6 cellular contexts compared by ENCODE assay signal in genomic region chr1:144518439-144518838, GRCh38. TPM values are rescaled to one million over a fixed set of nuclear protein-coding genes. Genes with fewer than 3 reads are reported as not detected.
DNase-seq lines count a peak whose midpoint lies in the region; ATAC-seq and TF ChIP-seq lines count a peak whose summit lies in the region.
"Not testable (repeated sequence)": the region's sequence is repeated elsewhere in the genome, so short reads cannot be mapped to it uniquely, and the experiment has no call there.

No MANE protein-coding gene starts in this region.

- H2AFZ ChIP-seq in IMR-90 (replicated peaks; ENCODE audit: low read length, poor library complexity); neural progenitor cell (replicated peaks): not testable (repeated sequence)

- peak overlapping the region; percentile 40 for H2BK120ac ChIP-seq in IMR-90 (ENCODE audit: low read depth, low read length)
- not testable (repeated sequence) for H2BK120ac ChIP-seq in mesendoderm (ENCODE audit: low read depth, low read length)

- no CpG with 5 or more reads among the region's 9 CpGs for WGBS in IMR-90 (ENCODE audit: extremely low coverage in 2 of 2, insufficient read length in 1 of 2), 2 experiments
- no CpG with 5 or more reads among the region's 9 CpGs for WGBS in mesendoderm (ENCODE audit: extremely low coverage, insufficient coverage, low lambda C conversion rate)

- H3K27ac ChIP-seq in IMR-90 (ENCODE audit: insufficient read depth, low read length), result peak overlapping the region; percentile 29; the same call in 1 of the 2 replicates
- not testable (repeated sequence) for H3K27ac ChIP-seq in mesendoderm (ENCODE audit: low read depth, low read length); naive thymus-derived CD4-positive, alpha-beta T cell (ENCODE audit: low read depth, low read length); neural progenitor cell

- H3K36me3 Mint-ChIP-seq in T-cell; activated naive CD8-positive, alpha-beta T cell; naive thymus-derived CD4-positive, alpha-beta T cell; neural progenitor cell: not testable (repeated sequence)

- H4K20me1 ChIP-seq in IMR-90 (ENCODE audit: insufficient read depth, low read length); neural progenitor cell (ENCODE audit: low read depth): not testable (repeated sequence)

- dilution Hi-C loops in IMR-90 (cut with HindIII; ENCODE audit: low sequenced_read_pairs, unreplicated experiment), result not testable (repeated sequence)

- DNase-seq in IMR-90; T-cell; naive thymus-derived CD4-positive, alpha-beta T cell; neural progenitor cell (ENCODE audit: low spot score): not testable (repeated sequence)
- DNase-seq in mesendoderm, result peak; percentile 0

- TF ChIP-seq CTCF in IMR-90 (conservative IDR thresholded peaks at IDR 0.05; ENCODE audit: low read depth, low read length); neural progenitor cell (IDR thresholded peaks at IDR 0.05): not testable (repeated sequence)

- peak overlapping the region; percentile 55; the same call in 1 of the 2 replicates for H2BK20ac ChIP-seq in IMR-90 (ENCODE audit: low read depth, low read length)

- H3K4me2 ChIP-seq in IMR-90 (ENCODE audit: low read depth, low read length); mesendoderm (ENCODE audit: low read length); neural progenitor cell: not testable (repeated sequence)

- TF ChIP-seq POLR2A in IMR-90 (IDR thresholded peaks at IDR 0.05; ENCODE audit: low read depth, low read length), result not testable (repeated sequence)

- ATAC-seq in IMR-90 (ENCODE audit: low read depth); T-cell (replicated peaks in 1 of 4); naive thymus-derived CD4-positive, alpha-beta T cell: not testable (repeated sequence)

- not testable (repeated sequence) for H3K27me3 ChIP-seq in IMR-90 (ENCODE audit: control insufficient read depth, insufficient read depth, low read length); mesendoderm (ENCODE audit: insufficient read depth, low read length, poor library complexity); naive thymus-derived CD4-positive, alpha-beta T cell (ENCODE audit: control insufficient read depth in 2 of 2, insufficient read depth in 2 of 2, low read length in 2 of 2); neural progenitor cell

- peak overlapping the region; percentile 54 for H2BK5ac ChIP-seq in IMR-90 (ENCODE audit: low read depth, low read length, poor library complexity, severe bottlenecking)
- not testable (repeated sequence) for H2BK5ac ChIP-seq in mesendoderm (ENCODE audit: low read length)

- H3K27me3 Mint-ChIP-seq in T-cell; activated naive CD8-positive, alpha-beta T cell; naive thymus-derived CD4-positive, alpha-beta T cell; neural progenitor cell (ENCODE audit: insufficient read depth, low read depth): not testable (repeated sequence)

- H3K36me3 ChIP-seq in IMR-90 (ENCODE audit: control insufficient read depth, insufficient read depth, low read length); mesendoderm (ENCODE audit: control insufficient read depth, insufficient read depth, low read length); naive thymus-derived CD4-positive, alpha-beta T cell (ENCODE audit: control insufficient read depth in 2 of 3, insufficient read depth in 3 of 3, low read length in 3 of 3); neural progenitor cell: not testable (repeated sequence)

- peak overlapping the region; percentile 37; the same call in 1 of the 2 replicates for H4K91ac ChIP-seq in IMR-90 (ENCODE audit: insufficient read depth, low read depth, low read length)

- not testable (repeated sequence) for H3K14ac ChIP-seq in IMR-90 (replicated peaks; ENCODE audit: low read depth, low read length)

- not testable (repeated sequence) for H3K79me1 ChIP-seq in IMR-90 (ENCODE audit: low read depth in 1 of 2, low read length in 2 of 2); mesendoderm (ENCODE audit: low read length)

- H3K4me3 Mint-ChIP-seq in T-cell, neural progenitor cell: not testable (repeated sequence)
- peak overlapping the region; percentile 17 for H3K4me3 Mint-ChIP-seq in activated naive CD8-positive, alpha-beta T cell
- H3K4me3 Mint-ChIP-seq in naive thymus-derived CD4-positive, alpha-beta T cell, result peak overlapping the region in 7 of 10 donors; percentile 14 to 66 (median 57)

- H3K4ac ChIP-seq in IMR-90 (ENCODE audit: low read depth, low read length), result peak overlapping the region; percentile 35
- H3K4ac ChIP-seq in mesendoderm (ENCODE audit: low read depth, low read length), result not testable (repeated sequence)

- H4K8ac ChIP-seq in IMR-90 (ENCODE audit: low read depth in 2 of 2, low read length in 2 of 2), result 0 out of 4 replicates have a peak overlapping the region, but pooled peaks of 1 of the 2 experiments have one; percentile 58
- not testable (repeated sequence) for H4K8ac ChIP-seq in mesendoderm (ENCODE audit: low read depth, low read length)

- BruUV-seq in IMR-90 (replicated peaks; lab: Mats Ljungman, UMichigan), result not testable (repeated sequence)

- H3K27ac Mint-ChIP-seq in T-cell, result peak overlapping the region; percentile 77 to 78
- H3K27ac Mint-ChIP-seq in activated naive CD8-positive, alpha-beta T cell, result not testable (repeated sequence)
- peak overlapping the region in 7 of 9 donors; percentile 25 to 92 (median 71) for H3K27ac Mint-ChIP-seq in naive thymus-derived CD4-positive, alpha-beta T cell
- H3K27ac Mint-ChIP-seq in neural progenitor cell, result peak overlapping the region; percentile 95

- not testable (repeated sequence) for H3K56ac ChIP-seq in IMR-90 (ENCODE audit: extremely low read depth, insufficient read depth, low read length); mesendoderm (ENCODE audit: low read length)

- intact Hi-C loops in IMR-90 (cut with micrococcal nuclease); naive thymus-derived CD4-positive, alpha-beta T cell (cut with micrococcal nuclease): not testable (repeated sequence)

- not testable (repeated sequence) for H3K23ac ChIP-seq in IMR-90 (ENCODE audit: low read depth, low read length); mesendoderm (ENCODE audit: low read length)

- not testable (repeated sequence) for TF ChIP-seq RAD21 in IMR-90 (IDR thresholded peaks at IDR 0.05; ENCODE audit: low read length)

- CTCF ChIA-PET in IMR-90 (lab: Yijun Ruan, JAX); T-cell (lab: Charles Lee); naive thymus-derived CD4-positive, alpha-beta T cell (lab: Charles Lee): not testable (repeated sequence)

- not testable (repeated sequence) for H3K4me3 ChIP-seq in IMR-90 (ENCODE audit: insufficient read depth, low read depth, low read length); mesendoderm (ENCODE audit: low read length); naive thymus-derived CD4-positive, alpha-beta T cell (ENCODE audit: low read length); neural progenitor cell

- not testable (repeated sequence) for H3F3A ChIP-seq in neural progenitor cell (ENCODE audit: low read depth)

- peak overlapping the region; percentile 82 for H2AK5ac ChIP-seq in IMR-90 (ENCODE audit: low read depth, low read length)
- H2AK5ac ChIP-seq in mesendoderm (ENCODE audit: low read length), result not testable (repeated sequence)

- H3K18ac ChIP-seq in IMR-90 (ENCODE audit: low read depth, low read length), result peak overlapping the region; percentile 70; the same call in 1 of the 2 replicates
- not testable (repeated sequence) for H3K18ac ChIP-seq in mesendoderm (ENCODE audit: low read length)

- H3K9me3 ChIP-seq in IMR-90 (ENCODE audit: control insufficient read depth, insufficient read depth, low read length); naive thymus-derived CD4-positive, alpha-beta T cell (ENCODE audit: control insufficient read depth in 2 of 3, low read length in 3 of 3); neural progenitor cell (ENCODE audit: low read depth): not testable (repeated sequence)

- not testable (repeated sequence) for H3K4me1 ChIP-seq in IMR-90 (ENCODE audit: control insufficient read depth, insufficient read depth, low read length); mesendoderm (ENCODE audit: control insufficient read depth, low read depth, low read length); naive thymus-derived CD4-positive, alpha-beta T cell (ENCODE audit: control insufficient read depth in 2 of 2, insufficient read depth in 2 of 2, low read length in 2 of 2); neural progenitor cell

- peaks cover 0 to 18% (median 4%) of the 10 kb centered on the region in 3 donors for H3K4me1 Mint-ChIP-seq in T-cell
- H3K4me1 Mint-ChIP-seq in activated naive CD8-positive, alpha-beta T cell (ENCODE audit: low read depth); neural progenitor cell: not testable (repeated sequence)
- H3K4me1 Mint-ChIP-seq in naive thymus-derived CD4-positive, alpha-beta T cell, result peaks cover 2 to 27% (median 14%) of the 10 kb centered on the region in 7 donors

- not testable (repeated sequence) for H3K9ac ChIP-seq in IMR-90 (ENCODE audit: low read depth, low read length); mesendoderm (ENCODE audit: low read length); neural progenitor cell

- not testable (repeated sequence) for H3K79me2 ChIP-seq in mesendoderm (ENCODE audit: control insufficient read depth, insufficient read depth, low read length); neural progenitor cell (ENCODE audit: low read depth)

- POLR2A ChIA-PET in IMR-90 (lab: Charles Lee; ENCODE audit: unreplicated experiment); T-cell (lab: Charles Lee); naive thymus-derived CD4-positive, alpha-beta T cell (lab: Charles Lee): not testable (repeated sequence)

- not testable (repeated sequence) for H3K9me1 ChIP-seq in IMR-90 (ENCODE audit: insufficient read depth, low read length)

- H4K5ac ChIP-seq in IMR-90 (ENCODE audit: low read depth, low read length), result peak overlapping the region; percentile 31; the same call in 1 of the 2 replicates
- H4K5ac ChIP-seq in mesendoderm (ENCODE audit: low read length), result not testable (repeated sequence)

- H2AK9ac ChIP-seq in IMR-90 (replicated peaks; ENCODE audit: low read depth, low read length, poor library complexity), result not testable (repeated sequence)

- not testable (repeated sequence) for H2BK15ac ChIP-seq in IMR-90 (ENCODE audit: low read depth, low read length); mesendoderm (replicated peaks; ENCODE audit: low read depth)

- not testable (repeated sequence) for H3K9me3 Mint-ChIP-seq in T-cell; activated naive CD8-positive, alpha-beta T cell (ENCODE audit: low read depth); naive thymus-derived CD4-positive, alpha-beta T cell; neural progenitor cell

- in situ Hi-C loops in IMR-90 (cut with MboI; ENCODE audit: low sequenced_read_pairs), result not testable (repeated sequence)

RNA-seq across cellular contexts. Expression of gene NBPF15, which starts 57.0 kb away (rescaled TPM):
- total RNA-seq in IMR-90 (2012; rRNA removed) (30.3 and 31.0 TPM in 2 replicates), T-cell (100 to 1,000 TPM in 4 of 5 donors, 10 to 100 TPM in 1; 84.7 to 178 (median 149) TPM), neural progenitor cell (ENCODE audit: low replicate concordance) (14.6 and 19.5 TPM in 2 replicates)
- 38.5 and 42.7 TPM in 2 replicates for polyA plus RNA-seq in IMR-90 (2012; rRNA removed)
- polyA plus RNA-seq in IMR-90 (2012; cell fraction: cytosol; rRNA removed), result 8.0 and 10.4 TPM in 2 replicates
- 90.6 and 218 TPM in 2 replicates for polyA plus RNA-seq in IMR-90 (2012; cell fraction: nucleus; rRNA removed; ENCODE audit: low replicate concordance)
- 4.2 TPM for polyA plus RNA-seq in mesendoderm (2013, experiment 1 of 2)
- 4.6 TPM for polyA plus RNA-seq in mesendoderm (2013, experiment 2 of 2)
- 100 to 1,000 TPM in 4 of 5 experiments, 10 to 100 TPM in 1; 46.7 to 259 (median 115) TPM for total RNA-seq in naive thymus-derived CD4-positive, alpha-beta T cell
- 10 to 100 TPM; 19.7 to 24.5 TPM for polyA plus RNA-seq in naive thymus-derived CD4-positive, alpha-beta T cell
